Comparison of ENCODE assay signal across 15 cellular contexts in the genomic region with DNA sequence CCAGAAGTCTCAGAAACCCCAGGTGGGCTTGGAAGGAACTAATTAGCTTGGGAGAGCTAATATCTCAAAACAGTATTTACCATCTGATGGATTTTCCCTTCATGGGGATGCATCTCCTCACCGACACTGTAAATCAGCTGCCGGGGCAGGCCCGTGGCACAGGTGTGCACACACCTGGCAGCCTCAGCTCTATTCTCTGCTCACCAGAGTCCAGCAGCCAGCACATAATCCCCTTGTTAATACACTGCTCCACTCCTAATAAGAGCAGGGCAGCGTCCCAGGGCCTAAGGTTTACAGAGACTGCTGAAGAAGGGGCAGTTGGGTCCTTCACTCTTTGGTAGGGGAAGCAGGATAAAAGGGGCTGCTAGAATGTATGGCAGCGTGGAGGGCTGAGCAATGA.
DNase-seq lines count a peak whose midpoint lies in the region; ATAC-seq and TF ChIP-seq lines count a peak whose summit lies in the region.
"Had no signal": no experiment of that assay in that cellular context is flagged by ENCODE, and none has a peak within 500 bp of the region (broad histone marks: within the 10 kb centered on the region; RNA-seq: fewer than 3 reads in every experiment).

No MANE protein-coding gene starts in this region.

- H3K27ac ChIP-seq in BLaER1 treated with 17β-estradiol and CSF1 and Interleukin-3, amounts not matched to agents 10 nM and 100 nM, result peak overlapping the region in 2 of 11 experiments; percentile 0 to 26; a peak in 2 of 22 replicates
- H3K27ac ChIP-seq in CD8-positive, alpha-beta T cell (ENCODE audit: low read depth, low read length), result no peak overlapping the region
- no peak overlapping the region for H3K27ac ChIP-seq in OCI-LY3 (ENCODE audit: low read length)
- H3K27ac ChIP-seq: left ventricle myocardium inferior, psoas muscle, SJCRH30 had no signal

- H2AFZ ChIP-seq in OCI-LY3 (ENCODE audit: low read depth, low read length), result no peak overlapping the region

- CTCF ChIA-PET in CD8-positive, alpha-beta T cell (lab: Charles Lee), result interaction anchor here (0.9 kb wide), 1 partner anchor 317 kb away, joined by 3 read pairs; no protein-coding TSS in a partner anchor

- peaks cover 45% of the 10 kb centered on the region for H3K4me1 Mint-ChIP-seq in CD8-positive, alpha-beta T cell (ENCODE audit: low read depth)
- H3K4me1 Mint-ChIP-seq in dendritic cell treated with granulocyte-macrophage colony-stimulating factor and Interleukin-4, amounts not matched to agents 40 ng/mL and 50 ng/mL, for 4 days (ENCODE audit: low read depth), result peaks cover 96% of the 10 kb centered on the region
- H3K4me1 Mint-ChIP-seq in type B pancreatic cell (ENCODE audit: unreplicated experiment), result peaks cover 46% of the 10 kb centered on the region

- H3K9me3 ChIP-seq in BLaER1 treated with 17β-estradiol and CSF1 and Interleukin-3, amounts not matched to agents 10 nM and 100 nM (replicated peaks in 1 of 11), result peaks cover 0 to 9% (median 0%) of the 10 kb centered on the region in 11 experiments; a peak in 5 of 22 replicates
- no peaks in the 10 kb centered on the region for H3K9me3 ChIP-seq in CD8-positive, alpha-beta T cell (ENCODE audit: low read length)
- H3K9me3 ChIP-seq in OCI-LY3 (ENCODE audit: insufficient read depth, low read length), result no peaks in the 10 kb centered on the region
- H3K9me3 ChIP-seq: left ventricle myocardium inferior, psoas muscle, SJCRH30 had no signal

- H3K4me2 ChIP-seq in BLaER1 treated with 17β-estradiol and CSF1 and Interleukin-3, amounts not matched to agents 10 nM and 100 nM, result peak overlapping the region; percentile 37 to 94 (median 85); a peak in 19 of 22 replicates
- peak overlapping the region; percentile 98 for H3K4me2 ChIP-seq in OCI-LY3 (ENCODE audit: low read length)

- peaks cover 69 to 100% (median 81%) of the 10 kb centered on the region in 10 experiments for H3K4me1 ChIP-seq in BLaER1 treated with 17β-estradiol and CSF1 and Interleukin-3, amounts not matched to agents 10 nM and 100 nM
- peaks cover 44% of the 10 kb centered on the region for H3K4me1 ChIP-seq in CD8-positive, alpha-beta T cell (ENCODE audit: insufficient read depth, low read length)
- peaks cover 74% of the 10 kb centered on the region for H3K4me1 ChIP-seq in OCI-LY3 (ENCODE audit: low read length)

- no peak for TF ChIP-seq CTCF in CD8-positive, alpha-beta T cell (IDR thresholded peaks at IDR 0.05)
- no peak for TF ChIP-seq CTCF in OCI-LY3 (IDR thresholded peaks at IDR 0.05; ENCODE audit: low read depth, low read length)
- TF ChIP-seq CTCF in type B pancreatic cell (conservative IDR thresholded peaks at IDR 0.05), result no peak

- no peaks in the 10 kb centered on the region for H3K9me3 Mint-ChIP-seq in CD8-positive, alpha-beta T cell
- no peaks in the 10 kb centered on the region for H3K9me3 Mint-ChIP-seq in dendritic cell treated with granulocyte-macrophage colony-stimulating factor and Interleukin-4, amounts not matched to agents 40 ng/mL and 50 ng/mL, for 4 days
- no peaks in the 10 kb centered on the region for H3K9me3 Mint-ChIP-seq in type B pancreatic cell

- H3K27ac Mint-ChIP-seq in CD8-positive, alpha-beta T cell, result peak overlapping the region; percentile 74
- H3K27ac Mint-ChIP-seq in dendritic cell treated with granulocyte-macrophage colony-stimulating factor and Interleukin-4, amounts not matched to agents 40 ng/mL and 50 ng/mL, for 4 days, result peak overlapping the region; percentile 97
- no peak overlapping the region for H3K27ac Mint-ChIP-seq in type B pancreatic cell

- ATAC-seq in CD8-positive, alpha-beta T cell, result no peak
- ATAC-seq in GM21526 (IDR thresholded peaks at IDR 0.05; ENCODE audit: low FRiP score, unreplicated experiment) (no peak), HG03354 (IDR thresholded peaks at IDR 0.05; ENCODE audit: poor library complexity, severe bottlenecking, unreplicated experiment) (no peak)
- ATAC-seq: psoas muscle had no signal

- DNase-seq in CD8-positive, alpha-beta T cell, result peak in 1 of 7 experiments; percentile 48
- DNase-seq in type B pancreatic cell (ENCODE audit: extremely low spot score, unreplicated experiment), result no peak
- DNase-seq in stimulated activated CD4-positive, alpha-beta T cell treated with anti-CD3 and anti-CD28 coated beads, Interleukin-4, amount 100 ng/mL, for 4 hours, result no peak
- DNase-seq: central memory CD4-positive, alpha-beta T cell; GDM1; left ventricle myocardium inferior; NCI-H2029 treated with DMSO at 0.1 percent for 48 hours; NK-92 treated with Interleukin-12 subunit alpha and Interleukin-12 subunit beta, amount 100 ng/mL, for 24 hours; psoas muscle; SJCRH30 had no signal

- H3K9ac ChIP-seq in BLaER1 treated with 17β-estradiol and CSF1 and Interleukin-3, amounts not matched to agents 10 nM and 100 nM, result no peak overlapping the region
- H3K9ac ChIP-seq in OCI-LY3 (ENCODE audit: low read length), result peak overlapping the region; percentile 48; the same call in 1 of the 2 replicates

- no peaks in the 10 kb centered on the region for H3K79me2 ChIP-seq in OCI-LY3 (ENCODE audit: low read length)

- no peaks in the 10 kb centered on the region for H4K20me1 ChIP-seq in BLaER1 treated with 17β-estradiol and CSF1 and Interleukin-3, amounts not matched to agents 10 nM and 100 nM
- no peaks in the 10 kb centered on the region for H4K20me1 ChIP-seq in OCI-LY3 (ENCODE audit: insufficient read depth, low read length)

- POLR2A ChIA-PET in CD8-positive, alpha-beta T cell (lab: Charles Lee), result interaction anchor here (1.0 to 1.2 kb wide), 2 partner anchors 205 to 385 kb away, joined by 3 to 4 read pairs; no protein-coding TSS in a partner anchor

- intact Hi-C loops in CD8-positive, alpha-beta T cell (cut with DNase I, micrococcal nuclease), result loop anchor here in 1 of 2 experiments (5.0 to 10.0 kb wide), 2 partner anchors 84 to 146 kb away; no protein-coding TSS in a partner anchor
- intact Hi-C loops in dendritic cell treated with granulocyte-macrophage colony-stimulating factor and Interleukin-4, amounts not matched to agents 40 ng/mL and 50 ng/mL, for 4 days (cut with micrococcal nuclease), result loop anchor here (5.0 kb wide), 2 partner anchors 49 to 76 kb away; no protein-coding TSS in a partner anchor

- H3K4me3 ChIP-seq in BLaER1 treated with 17β-estradiol and CSF1 and Interleukin-3, amounts not matched to agents 10 nM and 100 nM, result no peak overlapping the region
- no peak overlapping the region for H3K4me3 ChIP-seq in CD8-positive, alpha-beta T cell (ENCODE audit: low read depth, low read length)
- no peak overlapping the region for H3K4me3 ChIP-seq in OCI-LY3 (ENCODE audit: low read length)
- H3K4me3 ChIP-seq: left ventricle myocardium inferior, psoas muscle, SJCRH30 had no signal

- no peaks in the 10 kb centered on the region for H3K36me3 ChIP-seq in BLaER1 treated with 17β-estradiol and CSF1 and Interleukin-3, amounts not matched to agents 10 nM and 100 nM
- no peaks in the 10 kb centered on the region for H3K36me3 ChIP-seq in CD8-positive, alpha-beta T cell (ENCODE audit: insufficient read depth, low read length)
- peaks cover 6% of the 10 kb centered on the region for H3K36me3 ChIP-seq in OCI-LY3 (replicated peaks; ENCODE audit: low read depth, low read length)
- H3K36me3 ChIP-seq: left ventricle myocardium inferior, SJCRH30 had no signal

- H3K27me3 ChIP-seq in BLaER1 treated with 17β-estradiol and CSF1 and Interleukin-3, amounts not matched to agents 10 nM and 100 nM, result no peaks in the 10 kb centered on the region
- no peaks in the 10 kb centered on the region for H3K27me3 ChIP-seq in CD8-positive, alpha-beta T cell (ENCODE audit: insufficient read depth, low read length)
- H3K27me3 ChIP-seq in OCI-LY3 (ENCODE audit: low read depth, low read length), result peaks cover 55% of the 10 kb centered on the region
- H3K27me3 ChIP-seq: SJCRH30 had no signal

- no peak overlapping the region for H3K4me3 Mint-ChIP-seq in CD8-positive, alpha-beta T cell
- no peak overlapping the region for H3K4me3 Mint-ChIP-seq in dendritic cell treated with granulocyte-macrophage colony-stimulating factor and Interleukin-4, amounts not matched to agents 40 ng/mL and 50 ng/mL, for 4 days
- no peak overlapping the region for H3K4me3 Mint-ChIP-seq in type B pancreatic cell

- no peaks in the 10 kb centered on the region for H3K27me3 Mint-ChIP-seq in CD8-positive, alpha-beta T cell (ENCODE audit: low read depth)
- H3K27me3 Mint-ChIP-seq in dendritic cell treated with granulocyte-macrophage colony-stimulating factor and Interleukin-4, amounts not matched to agents 40 ng/mL and 50 ng/mL, for 4 days, result no peaks in the 10 kb centered on the region
- no peaks in the 10 kb centered on the region for H3K27me3 Mint-ChIP-seq in type B pancreatic cell

- no peaks in the 10 kb centered on the region for H3K36me3 Mint-ChIP-seq in CD8-positive, alpha-beta T cell
- H3K36me3 Mint-ChIP-seq in dendritic cell treated with granulocyte-macrophage colony-stimulating factor and Interleukin-4, amounts not matched to agents 40 ng/mL and 50 ng/mL, for 4 days (ENCODE audit: low read depth), result no peaks in the 10 kb centered on the region
- H3K36me3 Mint-ChIP-seq in type B pancreatic cell, result no peaks in the 10 kb centered on the region
